Comparison of ENCODE assay signal across 11 cellular contexts in genomic region chr16:30700491-30700890, GRCh38. TPM values are rescaled to one million over a fixed set of nuclear protein-coding genes. Genes with fewer than 3 reads are reported as not detected.
DNase-seq lines count a peak whose midpoint lies in the region; ATAC-seq, FAIRE-seq and TF ChIP-seq lines count a peak whose summit lies in the region.
"Had no signal": no experiment of that assay in that cellular context is flagged by ENCODE, and none has a peak within 500 bp of the region (broad histone marks: within the 10 kb centered on the region; RNA-seq: fewer than 3 reads in every experiment).

No MANE protein-coding gene starts in this region.

- RAD21 ChIA-PET in GM12878 (lab: Charles Lee; ENCODE audit: unreplicated experiment): no interaction called here

- H3K4me3 Mint-ChIP-seq in HFFc6: peak overlapping the region; percentile 97

- peak; percentile 28 for DNase-seq in BE2C
- no peak for DNase-seq in HFFc6
- DNase-seq in GM12878 (ENCODE audit: low read depth, low spot score): no peak
- peak; percentile 10 for DNase-seq in midbrain (lab: John Stamatoyannopoulos, UW)
- DNase-seq in iPS-NIHi7 (ENCODE audit: extremely low spot score): no peak
- no peak for DNase-seq in left lung
- DNase-seq in erythroblast (lab: John Stamatoyannopoulos, UW): no peak
- DNase-seq in HK-2 (ENCODE audit: unreplicated experiment): no peak
- DNase-seq: activated naive CD8-positive, alpha-beta T cell treated with anti-CD3 and anti-CD28 coated beads, Interleukin-2, amount 10 ng/mL, durations not matched to agents 7 days and 5 days; DMS79 treated with DMSO at 0.1 percent for 48 hours had no signal

- peak overlapping the region; percentile 100; the same call in 1 of the 2 replicates for H3K27ac Mint-ChIP-seq in HFFc6

- H3K4me3 ChIP-seq in BE2C (ENCODE audit: low read depth, low read length) (no peak overlapping the region), GM12878 (no peak overlapping the region), left lung (no peak overlapping the region)

- no peak overlapping the region for H3K9ac ChIP-seq in GM12878 (ENCODE audit: control insufficient read depth, insufficient read depth, low read length)

- WGBS in GM12878 (ENCODE audit: insufficient coverage, insufficient replicate concordance, low lambda C conversion rate, missing lambda C conversion rate): 97% methylated on average over 6 of the region's 9 CpGs

- H3K9me3 Mint-ChIP-seq in HFFc6: no peaks in the 10 kb centered on the region
- H3K9me3 Mint-ChIP-seq: activated naive CD8-positive, alpha-beta T cell treated with anti-CD3 and anti-CD28 coated beads, Interleukin-2, amount 10 ng/mL, durations not matched to agents 7 days and 5 days had no signal

- CTCF ChIA-PET in GM12878 (lab: Yijun Ruan, JAX): interaction anchor here (1.8 kb wide), 1 partner anchor 50 kb away, joined by 3 read pairs; the partner anchor contains the start of gene PRR14

- peak overlapping the region; percentile 89 for H3K4me2 ChIP-seq in GM12878 (ENCODE audit: control insufficient read depth, insufficient read depth)

- H3K27me3 Mint-ChIP-seq in HFFc6 (ENCODE audit: insufficient read depth): peaks cover 2% of the 10 kb centered on the region; the same call in 1 of the 2 replicates
- H3K27me3 Mint-ChIP-seq: activated naive CD8-positive, alpha-beta T cell treated with anti-CD3 and anti-CD28 coated beads, Interleukin-2, amount 10 ng/mL, durations not matched to agents 7 days and 5 days had no signal

- SMC1A ChIA-PET in GM12878 (lab: Charles Lee; ENCODE audit: uncharacterized antibody, unreplicated experiment): interaction anchor here (1.0 kb wide), 1 partner anchor 201 kb away, joined by 3 read pairs; no protein-coding TSS in a partner anchor

- no peak for ATAC-seq in GM12878
- no peak for ATAC-seq in left lung
- ATAC-seq: sciatic nerve had no signal

- POLR2A ChIA-PET in GM12878 (lab: Charles Lee): interaction anchor here (1.9 kb wide), 1 partner anchor 47 kb away, joined by 5 read pairs; the partner anchor contains the start of gene PHKG2

- peaks cover 34% of the 10 kb centered on the region for H3K79me2 ChIP-seq in GM12878 (ENCODE audit: control insufficient read depth, insufficient read depth, low read length)

- H3K27me3 ChIP-seq in BE2C: no peaks in the 10 kb centered on the region
- H3K27me3 ChIP-seq in GM12878 (replicated peaks in 1 of 2; ENCODE audit: control insufficient read depth in 2 of 2, insufficient read depth in 2 of 2, low read length in 1 of 2): no peaks in the 10 kb centered on the region
- H3K27me3 ChIP-seq in left lung: no peaks in the 10 kb centered on the region

- in situ Hi-C loops in GM12878 (cut with MboI): no loop called here

- no peak for TF ChIP-seq CTCF in BE2C (IDR thresholded peaks at IDR 0.05; ENCODE audit: low read depth, low read length)
- no peak for TF ChIP-seq CTCF in HFFc6 (IDR thresholded peaks at IDR 0.05)
- no peak for TF ChIP-seq CTCF in GM12878 (IDR thresholded peaks at IDR 0.05 in 2 of 3, conservative IDR thresholded peaks at IDR 0.05 in 1 of 3; ENCODE audit: control insufficient read depth in 2 of 3, extremely low read depth in 1 of 3, insufficient read depth in 1 of 3, low read depth in 3 of 3, low read length in 3 of 3)
- no peak for TF ChIP-seq CTCF in left lung (IDR thresholded peaks at IDR 0.05)

- no peak for TF ChIP-seq EP300 in GM12878 (IDR thresholded peaks at IDR 0.05; ENCODE audit: borderline replicate concordance in 1 of 2, control insufficient read depth in 1 of 2, low read depth in 2 of 2, low read length in 2 of 2)

- no TSS peak for BruUV-seq in GM12878 (replicated peaks; lab: Mats Ljungman, UMichigan)

- H3K9me3 ChIP-seq in BE2C (no peaks in the 10 kb centered on the region), GM12878 (replicated peaks; ENCODE audit: control insufficient read depth, insufficient read depth, low read length) (no peaks in the 10 kb centered on the region), left lung (no peaks in the 10 kb centered on the region)

- H4K20me1 ChIP-seq in GM12878 (ENCODE audit: control insufficient read depth, insufficient read depth): no peaks in the 10 kb centered on the region

- no peak for TF ChIP-seq RAD21 in GM12878 (IDR thresholded peaks at IDR 0.05; ENCODE audit: insufficient read depth, low read depth, low read length)

- peaks cover 50% of the 10 kb centered on the region for H3K36me3 ChIP-seq in BE2C
- peaks cover 15 to 35% of the 10 kb centered on the region in 2 experiments for H3K36me3 ChIP-seq in GM12878 (ENCODE audit: control insufficient read depth in 2 of 2, insufficient read depth in 2 of 2, low read length in 1 of 2)
- H3K36me3 ChIP-seq in left lung: peaks cover 18 to 56% of the 10 kb centered on the region in 2 donors

- peaks cover 14% of the 10 kb centered on the region for H3K36me3 Mint-ChIP-seq in HFFc6 (ENCODE audit: low read depth)

- peaks cover 27% of the 10 kb centered on the region for H3K4me1 Mint-ChIP-seq in HFFc6 (ENCODE audit: low read depth)

- H3K4me1 ChIP-seq in BE2C (no peaks in the 10 kb centered on the region), GM12878 (ENCODE audit: control insufficient read depth, insufficient read depth, low read length) (peaks cover 10% of the 10 kb centered on the region), left lung (peaks cover 9 to 24% of the 10 kb centered on the region in 2 donors)

- FAIRE-seq in GM12878 (lab: Jason Lieb, UNC): no peak

- TF ChIP-seq POLR2A in GM12878 (IDR thresholded peaks at IDR 0.05; ENCODE audit: low read depth, low read length) (no peak), erythroblast (IDR thresholded peaks at IDR 0.05; ENCODE audit: low read length) (no peak)

- intact Hi-C loops in GM12878 (cut with micrococcal nuclease; ENCODE audit: unreplicated experiment) (no loop called here), left lung (cut with DNase I) (no loop called here)

- no peak overlapping the region for H2AFZ ChIP-seq in GM12878 (ENCODE audit: control insufficient read depth, low read depth, low read length)

- H3K27ac ChIP-seq in GM12878 (ENCODE audit: control insufficient read depth, insufficient read depth): no peak overlapping the region
- peak overlapping the region in 1 of 2 donors; percentile 8 for H3K27ac ChIP-seq in left lung

RNA-seq across cellular contexts. Expression of gene SRCAP, which starts 1.5 kb away (rescaled TPM):
- 33.3 TPM for polyA plus RNA-seq in BE2C (2012; ENCODE audit: insufficient read depth, insufficient read length, low read depth)
- 10 to 100 TPM; 43.4 to 48.1 (median 45.9) TPM for total RNA-seq in HFFc6 (2021; fragmentation: NEBNext Ultra II Directional; extraction: Animal tissue kit (Norgen Biotek cat#: 25700))
- total RNA-seq in GM12878 (2013; cell fraction: nucleolus; rRNA removed): 32.7 and 35.5 TPM in 2 replicates
- total RNA-seq in GM12878 (2014; rRNA removed): 12.0 and 12.8 TPM in 2 replicates
- total RNA-seq in GM12878 (2014; rRNA removed; fragmentation: Illumina TruSeq; extraction: Trizol): 3.3 and 4.0 TPM in 2 replicates
- total RNA-seq in GM12878 (2021): 48.1 and 58.4 TPM in 2 replicates
- polyA plus RNA-seq in GM12878 (2011; ENCODE audit: low read depth): 6.8 TPM
- 1.7 and 2.6 TPM in 2 replicates for polyA plus RNA-seq in GM12878 (2011; rRNA removed)
- polyA plus RNA-seq in GM12878 (2011; cell fraction: cytosol; rRNA removed): 2.0 and 2.9 TPM in 2 replicates
- polyA plus RNA-seq in GM12878 (2011; cell fraction: nucleus; rRNA removed): 20.1 and 27.5 TPM in 2 replicates
- polyA plus RNA-seq in GM12878 (2012): 12.1 and 17.7 TPM in 2 replicates
- 7.1 and 11.2 TPM in 2 replicates for polyA plus RNA-seq in GM12878 (2014; fragmentation: Illumina TruSeq; extraction: Trizol)
- polyA plus RNA-seq in GM12878 (2014; fragmentation: Nextera tagmentation; extraction: Ambion mirVana): under 1 TPM; 0.24 to 0.31 TPM
- polyA plus RNA-seq in GM12878 (2014; rRNA removed): 12.5 and 22.3 TPM in 2 replicates
- 10 to 100 TPM; 35.7 to 45.8 TPM for polyA plus RNA-seq in GM12878 (2016; fragmentation: Nextera tagmentation; extraction: Ambion mirVana)
- 10.6 TPM in 2 replicates for polyA minus RNA-seq in GM12878 (2011; rRNA and poly(A)+ RNA removed)
- polyA minus RNA-seq in GM12878 (2011; cell fraction: cytosol; rRNA and poly(A)+ RNA removed): 14.4 and 16.1 TPM in 2 replicates
- polyA minus RNA-seq in GM12878 (2011; cell fraction: nucleus; rRNA and poly(A)+ RNA removed): 12.8 and 23.9 TPM in 2 replicates
- 10 to 100 TPM; 57.1 to 67.4 TPM for total RNA-seq in left lung

RNA-seq across cellular contexts. Expression of gene FBRS, which starts 42.3 kb away (rescaled TPM):
- 102 TPM for polyA plus RNA-seq in BE2C (2012; ENCODE audit: insufficient read depth, insufficient read length, low read depth)
- 10 to 100 TPM; 54.1 to 72.1 (median 64.5) TPM for total RNA-seq in HFFc6 (2021; fragmentation: NEBNext Ultra II Directional; extraction: Animal tissue kit (Norgen Biotek cat#: 25700))
- 116 and 142 TPM in 2 replicates for total RNA-seq in GM12878 (2013; cell fraction: nucleolus; rRNA removed)
- total RNA-seq in GM12878 (2014; rRNA removed) (19.0 and 23.7 TPM in 2 replicates), GM12878 (2014; rRNA removed; fragmentation: Illumina TruSeq; extraction: Trizol) (13.5 and 15.7 TPM in 2 replicates), GM12878 (2021) (82.5 and 87.6 TPM in 2 replicates), left lung (10 to 100 TPM; 52.1 to 62.3 TPM)
- polyA plus RNA-seq in GM12878 (2011; ENCODE audit: low read depth): 30.6 TPM
- polyA plus RNA-seq in GM12878 (2011; rRNA removed) (8.1 and 13.6 TPM in 2 replicates), GM12878 (2014; fragmentation: Illumina TruSeq; extraction: Trizol) (17.0 and 28.4 TPM in 2 replicates), GM12878 (2014; fragmentation: Nextera tagmentation; extraction: Ambion mirVana) (under 1 TPM; 0.45 to 0.95 TPM), GM12878 (2014; rRNA removed) (41.1 and 52.4 TPM in 2 replicates), GM12878 (2016; fragmentation: Nextera tagmentation; extraction: Ambion mirVana) (1 to 10 TPM; 5.9 to 6.7 TPM)
- polyA plus RNA-seq in GM12878 (2011; cell fraction: cytosol; rRNA removed): 12.3 and 14.0 TPM in 2 replicates
- polyA plus RNA-seq in GM12878 (2011; cell fraction: nucleus; rRNA removed): 184 and 210 TPM in 2 replicates
- polyA plus RNA-seq in GM12878 (2012): 44.9 and 56.9 TPM in 2 replicates
- polyA minus RNA-seq in GM12878 (2011; rRNA and poly(A)+ RNA removed): 17.2 and 38.3 TPM in 2 replicates
- 19.2 and 24.1 TPM in 2 replicates for polyA minus RNA-seq in GM12878 (2011; cell fraction: cytosol; rRNA and poly(A)+ RNA removed)
- polyA minus RNA-seq in GM12878 (2011; cell fraction: nucleus; rRNA and poly(A)+ RNA removed): 70.4 and 98.9 TPM in 2 replicates

RNA-seq across cellular contexts. Expression of gene PHKG2, which starts 47.7 kb away (rescaled TPM):
- 50.9 TPM for polyA plus RNA-seq in BE2C (2012; ENCODE audit: insufficient read depth, insufficient read length, low read depth)
- total RNA-seq in HFFc6 (2021; fragmentation: NEBNext Ultra II Directional; extraction: Animal tissue kit (Norgen Biotek cat#: 25700)): 10 to 100 TPM; 26.6 to 31.0 (median 27.7) TPM
- total RNA-seq in GM12878 (2013; cell fraction: nucleolus; rRNA removed): 38.4 and 43.6 TPM in 2 replicates
- total RNA-seq in GM12878 (2014; rRNA removed) (41.8 and 43.9 TPM in 2 replicates), GM12878 (2014; rRNA removed; fragmentation: Illumina TruSeq; extraction: Trizol) (18.3 and 19.7 TPM in 2 replicates), GM12878 (2021) (35.8 and 38.0 TPM in 2 replicates), left lung (10 to 100 TPM; 28.8 to 31.2 TPM)
- polyA plus RNA-seq in GM12878 (2011; ENCODE audit: low read depth): 16.3 TPM
- polyA plus RNA-seq in GM12878 (2011; rRNA removed) (26.6 and 36.1 TPM in 2 replicates), GM12878 (2014; fragmentation: Illumina TruSeq; extraction: Trizol) (26.0 and 36.4 TPM in 2 replicates), GM12878 (2014; fragmentation: Nextera tagmentation; extraction: Ambion mirVana) (1 to 10 TPM; 5.2 to 8.8 TPM), GM12878 (2014; rRNA removed) (47.4 and 54.2 TPM in 2 replicates), GM12878 (2016; fragmentation: Nextera tagmentation; extraction: Ambion mirVana) (10 to 100 TPM; 47.3 to 50.1 TPM)
- 42.5 and 54.9 TPM in 2 replicates for polyA plus RNA-seq in GM12878 (2011; cell fraction: cytosol; rRNA removed)
- polyA plus RNA-seq in GM12878 (2011; cell fraction: nucleus; rRNA removed): 131 and 156 TPM in 2 replicates
- 26.0 and 30.1 TPM in 2 replicates for polyA plus RNA-seq in GM12878 (2012)
- 25.9 and 39.8 TPM in 2 replicates for polyA minus RNA-seq in GM12878 (2011; rRNA and poly(A)+ RNA removed)
- 12.4 and 13.7 TPM in 2 replicates for polyA minus RNA-seq in GM12878 (2011; cell fraction: cytosol; rRNA and poly(A)+ RNA removed)
- 22.2 and 47.6 TPM in 2 replicates for polyA minus RNA-seq in GM12878 (2011; cell fraction: nucleus; rRNA and poly(A)+ RNA removed)

RNA-seq across cellular contexts. Expression of gene PRR14, which starts 49.7 kb away (rescaled TPM):
- 58.4 TPM for polyA plus RNA-seq in BE2C (2012; ENCODE audit: insufficient read depth, insufficient read length, low read depth)
- total RNA-seq in HFFc6 (2021; fragmentation: NEBNext Ultra II Directional; extraction: Animal tissue kit (Norgen Biotek cat#: 25700)): 10 to 100 TPM; 26.8 to 34.6 (median 29.8) TPM
- 26.8 and 27.4 TPM in 2 replicates for total RNA-seq in GM12878 (2013; cell fraction: nucleolus; rRNA removed)
- total RNA-seq in GM12878 (2014; rRNA removed) (16.3 and 18.8 TPM in 2 replicates), GM12878 (2014; rRNA removed; fragmentation: Illumina TruSeq; extraction: Trizol) (8.4 and 9.4 TPM in 2 replicates), GM12878 (2021) (58.5 and 66.8 TPM in 2 replicates), left lung (10 to 100 TPM; 46.1 to 58.8 TPM)
- polyA plus RNA-seq in GM12878 (2011; ENCODE audit: low read depth): 15.9 TPM
- polyA plus RNA-seq in GM12878 (2011; rRNA removed) (8.7 and 12.3 TPM in 2 replicates), GM12878 (2014; fragmentation: Illumina TruSeq; extraction: Trizol) (15.6 and 19.5 TPM in 2 replicates), GM12878 (2014; fragmentation: Nextera tagmentation; extraction: Ambion mirVana) (1 to 10 TPM; 2.5 to 8.7 TPM), GM12878 (2014; rRNA removed) (41.3 and 43.5 TPM in 2 replicates), GM12878 (2016; fragmentation: Nextera tagmentation; extraction: Ambion mirVana) (10 to 100 TPM; 28.9 to 31.9 TPM)
- polyA plus RNA-seq in GM12878 (2011; cell fraction: cytosol; rRNA removed): 11.7 and 12.4 TPM in 2 replicates
- polyA plus RNA-seq in GM12878 (2011; cell fraction: nucleus; rRNA removed): 72.9 and 93.5 TPM in 2 replicates
- 37.7 and 38.0 TPM in 2 replicates for polyA plus RNA-seq in GM12878 (2012)
- 6.6 and 7.9 TPM in 2 replicates for polyA minus RNA-seq in GM12878 (2011; rRNA and poly(A)+ RNA removed)
- polyA minus RNA-seq in GM12878 (2011; cell fraction: cytosol; rRNA and poly(A)+ RNA removed): 9.4 and 10.1 TPM in 2 replicates
- polyA minus RNA-seq in GM12878 (2011; cell fraction: nucleus; rRNA and poly(A)+ RNA removed): 23.7 and 35.2 TPM in 2 replicates

Comparison
In these comparisons a context has a peak if more than half of its experiments do, and no peak if none do; other contexts are left out.
1. DNase-seq: peak in BE2C (single experiment) and midbrain (single experiment); none in HFFc6 (single experiment), GM12878 (single experiment), iPS-NIHi7 (single experiment), left lung (0 of 2), erythroblast (0 of 2) and HK-2 (single experiment).